ENCODE assay signal across 1 cellular context in genomic region chr3:196399485-196399945, GRCh38.
TF ChIP-seq lines count a peak whose summit lies in the region.

No MANE protein-coding gene starts in this region.

TF ChIP-seq in HepG2, 621 proteins besides CTCF, POLR2A, EP300 and RAD21 (continued from another document):
- TF ChIP-seq ARID3A (IDR thresholded peaks at IDR 0.05; ENCODE audit: low read depth, low read length) (no peak), TBP (CRISPR knock-in tag; IDR thresholded peaks at IDR 0.05) (no peak), ZNF616 (CRISPR knock-in tag; IDR thresholded peaks at IDR 0.05; ENCODE audit: low read depth) (no peak), ZBTB34 (CRISPR knock-in tag; IDR thresholded peaks at IDR 0.05) (no peak), PLRG1 (conservative IDR thresholded peaks at IDR 0.05) (no peak), ZNF335 (CRISPR knock-in tag; IDR thresholded peaks at IDR 0.05) (no peak), SAP130 (CRISPR knock-in tag; IDR thresholded peaks at IDR 0.05; ENCODE audit: low read depth) (no peak), ZFX (CRISPR knock-in tag; IDR thresholded peaks at IDR 0.05; ENCODE audit: low read depth) (no peak), SIN3B (IDR thresholded peaks at IDR 0.05; ENCODE audit: low read length) (no peak)
